Comparison of ENCODE assay signal across 2 cellular contexts in the genomic region with DNA sequence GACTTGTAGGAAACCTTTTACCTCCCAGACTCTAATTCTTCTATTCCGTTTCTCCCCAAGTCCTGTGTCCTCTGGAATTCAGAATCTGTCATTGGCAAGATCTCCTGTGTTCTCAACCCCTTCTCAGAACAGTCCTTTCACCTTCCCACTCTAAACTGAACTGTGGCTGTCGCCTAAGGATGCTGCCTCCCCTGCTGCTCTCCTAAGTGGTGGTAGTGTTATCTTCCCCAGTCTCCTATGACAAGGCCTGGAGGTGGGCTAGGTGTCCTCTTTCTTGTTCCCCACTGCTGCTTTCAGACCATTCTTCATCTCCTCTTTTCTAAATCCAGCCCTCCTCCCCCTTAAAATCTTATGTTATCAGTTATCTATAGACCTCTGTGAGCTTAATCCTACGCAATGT.
TF ChIP-seq lines count a peak whose summit lies in the region.

No MANE protein-coding gene starts in this region.

TF ChIP-seq in HEK293, 187 proteins besides CTCF, POLR2A, EP300 and RAD21 (continued from another document):
- TF ChIP-seq BCL11A (tag by site-specific recombination; IDR thresholded peaks at IDR 0.05; ENCODE audit: low read depth) (no peak), ZSCAN23 (tag by site-specific recombination; IDR thresholded peaks at IDR 0.05) (no peak), ZNF341 (tag by site-specific recombination; IDR thresholded peaks at IDR 0.05; ENCODE audit: low read depth) (0 out of 2 replicates have a peak, but pooled peaks have one; percentile 30), ZBTB7A (tag by site-specific recombination; IDR thresholded peaks at IDR 0.05; ENCODE audit: low read depth) (no peak), ZNF521 (tag by site-specific recombination; IDR thresholded peaks at IDR 0.05) (no peak), ZNF48 (tag by site-specific recombination; IDR thresholded peaks at IDR 0.05) (no peak), KLF16 (tag by site-specific recombination; IDR thresholded peaks at IDR 0.05) (no peak)
- TF ChIP-seq, protein P1, sequence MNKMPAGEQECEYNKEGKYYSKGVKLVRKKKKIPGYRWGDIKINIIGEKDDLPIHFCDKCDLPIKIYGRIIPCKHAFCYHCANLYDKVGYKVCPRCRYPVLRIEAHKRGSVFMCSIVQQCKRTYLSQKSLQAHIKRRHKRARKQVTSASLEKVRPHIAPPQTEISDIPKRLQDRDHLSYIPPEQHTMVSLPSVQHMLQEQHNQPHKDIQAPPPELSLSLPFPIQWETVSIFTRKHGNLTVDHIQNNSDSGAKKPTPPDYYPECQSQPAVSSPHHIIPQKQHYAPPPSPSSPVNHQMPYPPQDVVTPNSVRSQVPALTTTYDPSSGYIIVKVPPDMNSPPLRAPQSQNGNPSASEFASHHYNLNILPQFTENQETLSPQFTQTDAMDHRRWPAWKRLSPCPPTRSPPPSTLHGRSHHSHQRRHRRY (tag by site-specific recombination; IDR thresholded peaks at IDR 0.05), result no peak

TF ChIP-seq in H1, 55 proteins besides CTCF, POLR2A, EP300 and RAD21 (continued from another document):
- TF ChIP-seq CTBP2 (IDR thresholded peaks at IDR 0.05; ENCODE audit: borderline replicate concordance, insufficient read depth, insufficient read length, low read length) (no peak), CBX8 (IDR thresholded peaks at IDR 0.05; ENCODE audit: borderline replicate concordance, low read depth, low read length) (no peak), ASH2L (IDR thresholded peaks at IDR 0.05; ENCODE audit: low read length) (no peak), RFX5 (IDR thresholded peaks at IDR 0.05; ENCODE audit: borderline replicate concordance, low read depth, low read length) (no peak), SIN3A (conservative IDR thresholded peaks at IDR 0.05 in 1 of 2, IDR thresholded peaks at IDR 0.05 in 1 of 2; ENCODE audit: low read depth in 1 of 2, low read length in 2 of 2) (no peak), KDM1A (IDR thresholded peaks at IDR 0.05; ENCODE audit: borderline replicate concordance, low read length) (no peak)
- TF ChIP-seq, protein P2, sequence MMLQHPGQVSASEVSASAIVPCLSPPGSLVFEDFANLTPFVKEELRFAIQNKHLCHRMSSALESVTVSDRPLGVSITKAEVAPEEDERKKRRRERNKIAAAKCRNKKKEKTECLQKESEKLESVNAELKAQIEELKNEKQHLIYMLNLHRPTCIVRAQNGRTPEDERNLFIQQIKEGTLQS (IDR thresholded peaks at IDR 0.05; ENCODE audit: insufficient read depth, low read depth, low read length), result no peak
- TF ChIP-seq, protein P3, sequence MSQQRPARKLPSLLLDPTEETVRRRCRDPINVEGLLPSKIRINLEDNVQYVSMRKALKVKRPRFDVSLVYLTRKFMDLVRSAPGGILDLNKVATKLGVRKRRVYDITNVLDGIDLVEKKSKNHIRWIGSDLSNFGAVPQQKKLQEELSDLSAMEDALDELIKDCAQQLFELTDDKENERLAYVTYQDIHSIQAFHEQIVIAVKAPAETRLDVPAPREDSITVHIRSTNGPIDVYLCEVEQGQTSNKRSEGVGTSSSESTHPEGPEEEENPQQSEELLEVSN (IDR thresholded peaks at IDR 0.05), result no peak
TF ChIP-seq in H1: peak in this region for 0.
